In the genomic region with DNA sequence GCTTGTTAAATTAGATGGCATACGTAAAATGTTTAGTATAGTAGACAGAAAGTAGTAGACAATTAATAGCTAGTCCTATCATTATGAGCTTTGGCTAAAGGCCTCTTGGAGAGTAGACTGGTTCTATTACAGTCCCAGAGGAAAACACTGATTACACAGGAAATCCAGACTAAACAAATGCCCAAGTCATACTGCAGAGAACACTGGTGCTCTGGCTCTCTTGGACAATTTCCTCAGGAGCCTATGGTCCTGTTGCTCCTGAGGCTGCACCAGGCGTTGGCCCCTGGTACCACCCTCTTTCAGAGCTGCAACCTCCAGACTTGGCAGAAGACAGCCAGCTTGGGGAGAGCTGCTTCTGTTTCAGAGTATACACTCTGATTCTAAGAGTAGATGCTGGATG, we compare ENCODE assay signal across 20 cellular contexts. TPM values are rescaled to one million over a fixed set of nuclear protein-coding genes. Genes with fewer than 3 reads are reported as not detected.
DNase-seq lines count a peak whose midpoint lies in the region; ATAC-seq and TF ChIP-seq lines count a peak whose summit lies in the region.
"Had no signal": no experiment of that assay in that cellular context is flagged by ENCODE, and none has a peak within 500 bp of the region (broad histone marks: within the 10 kb centered on the region; RNA-seq: fewer than 3 reads in every experiment).

No MANE protein-coding gene starts in this region.

- POLR2A ChIA-PET in CD4-positive, alpha-beta memory T cell (lab: Charles Lee; ENCODE audit: partially characterized antibody) = interaction anchor here (1.0 to 1.4 kb wide), 2 partner anchors 17 to 26 kb away, joined by 3 read pairs; no protein-coding TSS in a partner anchor
- POLR2A ChIA-PET in naive thymus-derived CD8-positive, alpha-beta T cell (lab: Charles Lee) = interaction anchor here (0.7 to 2.1 kb wide), 2 partner anchors 9 to 22 kb away, joined by 3 to 7 read pairs; no protein-coding TSS in a partner anchor
- POLR2A ChIA-PET in RWPE1 (lab: Yijun Ruan, JAX; ENCODE audit: low non-redundant PET) = interaction anchor here (0.6 kb wide), 1 partner anchor 20 kb away, joined by 3 read pairs; no protein-coding TSS in a partner anchor

- no peak overlapping the region for H3K4me3 Mint-ChIP-seq in activated naive CD4-positive, alpha-beta T cell treated with anti-CD3 and anti-CD28 coated beads, Interleukin-2, amount 50 U/mL, for 24 hours
- no peak overlapping the region for H3K4me3 Mint-ChIP-seq in CD4-positive, alpha-beta memory T cell
- H3K4me3 Mint-ChIP-seq in activated T-helper 2 cell treated with anti-CD3 and anti-CD28 coated beads, Interferon-gamma antibody, Interleukin-2, Interleukin-4, amounts not matched to agents 10 μg/mL and 5 μg/mL and 100 μg/mL, durations not matched to agents 14 hours and 24 hours and 36 hours (ENCODE audit: low read depth) = no peak overlapping the region
- H3K4me3 Mint-ChIP-seq in naive thymus-derived CD8-positive, alpha-beta T cell = no peak overlapping the region
- H3K4me3 Mint-ChIP-seq: IgD-negative memory B cell had no signal

- H3K9me3 Mint-ChIP-seq in activated naive CD4-positive, alpha-beta T cell treated with anti-CD3 and anti-CD28 coated beads, Interleukin-2, amount 50 U/mL, for 24 hours = no peaks in the 10 kb centered on the region
- no peaks in the 10 kb centered on the region for H3K9me3 Mint-ChIP-seq in CD4-positive, alpha-beta memory T cell
- H3K9me3 Mint-ChIP-seq in activated T-helper 2 cell treated with anti-CD3 and anti-CD28 coated beads, Interferon-gamma antibody, Interleukin-2, Interleukin-4, amounts not matched to agents 10 μg/mL and 5 μg/mL and 100 μg/mL, durations not matched to agents 14 hours and 24 hours and 36 hours = no peaks in the 10 kb centered on the region
- no peaks in the 10 kb centered on the region for H3K9me3 Mint-ChIP-seq in naive thymus-derived CD8-positive, alpha-beta T cell
- H3K9me3 Mint-ChIP-seq: IgD-negative memory B cell had no signal

- no peaks in the 10 kb centered on the region for H3K4me1 ChIP-seq in CD4-positive, alpha-beta memory T cell (ENCODE audit: insufficient read depth, low read length)

- CTCF ChIA-PET in CD4-positive, alpha-beta memory T cell (lab: Charles Lee; ENCODE audit: partially characterized antibody) = no interaction called here
- CTCF ChIA-PET in RWPE1 (lab: Yijun Ruan, JAX) = interaction anchor here (0.6 kb wide), 1 partner anchor 12 kb away, joined by 3 read pairs; no protein-coding TSS in a partner anchor

- DNase-seq in activated naive CD4-positive, alpha-beta T cell (lab: John Stamatoyannopoulos, UW) = no peak
- DNase-seq in CD4-positive, alpha-beta memory T cell = no peak
- DNase-seq in activated T-helper 2 cell treated with anti-CD3 and anti-CD28 coated beads, Interferon-gamma antibody, Interleukin-2, Interleukin-4, amounts not matched to agents 10 μg/mL and 5 μg/mL and 100 μg/mL, durations not matched to agents 14 hours and 24 hours and 36 hours (ENCODE audit: low spot score) = no peak
- no peak for DNase-seq in naive thymus-derived CD8-positive, alpha-beta T cell
- DNase-seq in GM10266 (ENCODE audit: extremely low spot score) = no peak
- DNase-seq in RWPE1 (ENCODE audit: low spot score) = no peak
- DNase-seq: Caco-2, DMS153, HCEC 1CT, NCI-H1105 treated with DMSO at 0.1 percent for 48 hours, NCI-H1694 treated with DMSO at 0.1 percent for 48 hours, NCI-H2107, NCI-H2227 treated with DMSO at 0.1 percent for 48 hours, NCI-H526, SHP77 treated with DMSO at 0.1 percent for 48 hours had no signal

- H3K36me3 ChIP-seq in CD4-positive, alpha-beta memory T cell (ENCODE audit: insufficient read depth, low read length) = peaks cover 93% of the 10 kb centered on the region

- H3K27ac ChIP-seq in CD4-positive, alpha-beta memory T cell (ENCODE audit: low read depth, low read length) = no peak overlapping the region
- H3K27ac ChIP-seq in RWPE1 = no peak overlapping the region
- H3K27ac ChIP-seq: C4-2B, HL-60 had no signal

- no peaks in the 10 kb centered on the region for H3K27me3 ChIP-seq in CD4-positive, alpha-beta memory T cell (ENCODE audit: insufficient read depth, low read length)

- no peak overlapping the region for H3K4me3 ChIP-seq in CD4-positive, alpha-beta memory T cell (ENCODE audit: low read length in 2 of 2)

- H3K9me3 ChIP-seq in CD4-positive, alpha-beta memory T cell (ENCODE audit: control insufficient read depth in 1 of 2, low read length in 2 of 2) = no peaks in the 10 kb centered on the region
- H3K9me3 ChIP-seq: Caco-2 had no signal

- no peak for ATAC-seq in naive thymus-derived CD8-positive, alpha-beta T cell
- no peak for ATAC-seq in HG03097 (IDR thresholded peaks at IDR 0.05; ENCODE audit: low FRiP score, unreplicated experiment)

- H3K27ac Mint-ChIP-seq in activated naive CD4-positive, alpha-beta T cell treated with anti-CD3 and anti-CD28 coated beads, Interleukin-2, amount 50 U/mL, for 24 hours = peak overlapping the region; percentile 35
- H3K27ac Mint-ChIP-seq in CD4-positive, alpha-beta memory T cell = peak overlapping the region; percentile 37 to 67 (median 53)
- peak overlapping the region; percentile 71 for H3K27ac Mint-ChIP-seq in activated T-helper 2 cell treated with anti-CD3 and anti-CD28 coated beads, Interferon-gamma antibody, Interleukin-2, Interleukin-4, amounts not matched to agents 10 μg/mL and 5 μg/mL and 100 μg/mL, durations not matched to agents 14 hours and 24 hours and 36 hours
- peak overlapping the region; percentile 19 to 85 (median 73) for H3K27ac Mint-ChIP-seq in naive thymus-derived CD8-positive, alpha-beta T cell

- H3K4me1 Mint-ChIP-seq in activated naive CD4-positive, alpha-beta T cell treated with anti-CD3 and anti-CD28 coated beads, Interleukin-2, amount 50 U/mL, for 24 hours = peaks cover 47% of the 10 kb centered on the region
- H3K4me1 Mint-ChIP-seq in CD4-positive, alpha-beta memory T cell = peaks cover 11 to 22% (median 20%) of the 10 kb centered on the region in 4 donors
- peaks cover 29% of the 10 kb centered on the region for H3K4me1 Mint-ChIP-seq in activated T-helper 2 cell treated with anti-CD3 and anti-CD28 coated beads, Interferon-gamma antibody, Interleukin-2, Interleukin-4, amounts not matched to agents 10 μg/mL and 5 μg/mL and 100 μg/mL, durations not matched to agents 14 hours and 24 hours and 36 hours (ENCODE audit: low read depth)
- peaks cover under 1 to 44% (median 12%) of the 10 kb centered on the region in 4 donors for H3K4me1 Mint-ChIP-seq in naive thymus-derived CD8-positive, alpha-beta T cell
- H3K4me1 Mint-ChIP-seq: IgD-negative memory B cell had no signal

- TF ChIP-seq CTCF in GM10266 (IDR thresholded peaks at IDR 0.05; ENCODE audit: control insufficient read depth, insufficient read depth, low read depth, missing control alignments) (no peak), RWPE1 (conservative IDR thresholded peaks at IDR 0.05; ENCODE audit: low read depth) (no peak)

- H3K27me3 Mint-ChIP-seq in activated naive CD4-positive, alpha-beta T cell treated with anti-CD3 and anti-CD28 coated beads, Interleukin-2, amount 50 U/mL, for 24 hours = no peaks in the 10 kb centered on the region
- no peaks in the 10 kb centered on the region for H3K27me3 Mint-ChIP-seq in CD4-positive, alpha-beta memory T cell
- no peaks in the 10 kb centered on the region for H3K27me3 Mint-ChIP-seq in activated T-helper 2 cell treated with anti-CD3 and anti-CD28 coated beads, Interferon-gamma antibody, Interleukin-2, Interleukin-4, amounts not matched to agents 10 μg/mL and 5 μg/mL and 100 μg/mL, durations not matched to agents 14 hours and 24 hours and 36 hours (ENCODE audit: low read depth)
- H3K27me3 Mint-ChIP-seq in naive thymus-derived CD8-positive, alpha-beta T cell = no peaks in the 10 kb centered on the region
- H3K27me3 Mint-ChIP-seq: IgD-negative memory B cell had no signal

- intact Hi-C loops in CD4-positive, alpha-beta memory T cell (cut with micrococcal nuclease) = no loop called here
- intact Hi-C loops in activated T-helper 2 cell treated with anti-CD3 and anti-CD28 coated beads, Interferon-gamma antibody, Interleukin-2, Interleukin-4, amounts not matched to agents 10 μg/mL and 5 μg/mL and 100 μg/mL, durations not matched to agents 14 hours and 24 hours and 36 hours (cut with micrococcal nuclease) = no loop called here

- peaks cover 33% of the 10 kb centered on the region for H3K36me3 Mint-ChIP-seq in activated naive CD4-positive, alpha-beta T cell treated with anti-CD3 and anti-CD28 coated beads, Interleukin-2, amount 50 U/mL, for 24 hours
- H3K36me3 Mint-ChIP-seq in CD4-positive, alpha-beta memory T cell = peaks cover 74 to 87% of the 10 kb centered on the region in 2 donors
- H3K36me3 Mint-ChIP-seq in activated T-helper 2 cell treated with anti-CD3 and anti-CD28 coated beads, Interferon-gamma antibody, Interleukin-2, Interleukin-4, amounts not matched to agents 10 μg/mL and 5 μg/mL and 100 μg/mL, durations not matched to agents 14 hours and 24 hours and 36 hours (ENCODE audit: low read depth) = peaks cover 91% of the 10 kb centered on the region
- peaks cover 15 to 94% (median 43%) of the 10 kb centered on the region in 3 donors for H3K36me3 Mint-ChIP-seq in naive thymus-derived CD8-positive, alpha-beta T cell

RNA-seq across cellular contexts. Expression of a gene that starts 41.8 kb away (rescaled TPM):
- total RNA-seq in CD4-positive, alpha-beta memory T cell = 100 to 1,000 TPM; 130 TPM
- 100 to 1,000 TPM; 221 to 230 TPM for polyA plus RNA-seq in CD4-positive, alpha-beta memory T cell
- 135 and 139 TPM in 2 replicates for total RNA-seq in activated T-helper 2 cell treated with anti-CD3 and anti-CD28 coated beads, Interferon-gamma antibody, Interleukin-2, Interleukin-4, amounts not matched to agents 10 μg/mL and 5 μg/mL and 100 μg/mL, durations not matched to agents 14 hours and 24 hours and 36 hours
- 10 to 100 TPM; 62.8 to 74.9 TPM for total RNA-seq in naive thymus-derived CD8-positive, alpha-beta T cell
- 100 to 1,000 TPM; 154 to 231 (median 217) TPM for polyA plus RNA-seq in naive thymus-derived CD8-positive, alpha-beta T cell
